Comparison of ENCODE assay signal across 28 cellular contexts in the genomic region with DNA sequence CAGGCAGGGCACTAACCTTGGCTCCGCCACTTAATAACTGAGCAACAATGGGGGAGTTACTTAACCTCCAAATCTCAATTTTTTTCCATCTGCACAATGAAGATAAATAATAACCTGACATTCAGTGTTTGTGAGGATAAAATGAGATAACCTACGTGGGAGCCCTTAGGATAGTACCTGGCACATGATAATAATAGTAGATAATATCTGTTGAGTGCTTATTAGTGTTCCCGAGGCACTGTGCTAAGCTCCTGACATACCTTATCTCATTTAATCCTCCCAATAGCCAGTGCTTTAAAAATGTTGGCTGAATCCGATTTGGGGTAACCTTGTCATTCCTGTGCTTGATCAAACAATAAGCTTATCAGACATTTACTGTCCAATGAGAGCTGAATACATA.
"Had no signal": no experiment of that assay in that cellular context is flagged by ENCODE, and none has a peak within 500 bp of the region (broad histone marks: within the 10 kb centered on the region; RNA-seq: fewer than 3 reads in every experiment).

No MANE protein-coding gene starts in this region.

- ATAC-seq: stimulated activated effector memory CD8-positive, alpha-beta T cell treated with anti-CD3 and anti-CD28 coated beads, Interleukin-12 subunit alpha, Interleukin-12 subunit beta, amount 100 ng/mL, for 72 hours; stimulated activated memory B cell treated with anti-CD40 and anti-IgM and Interleukin-4, amounts not matched to agents 10 μg/mL and 1 μg/mL and 100 μg/mL, for 72 hours; stimulated activated naive B cell treated with anti-CD40 and anti-IgM and Interleukin-4, amounts not matched to agents 10 μg/mL and 1 μg/mL and 100 μg/mL, for 72 hours; stimulated activated naive CD8-positive, alpha-beta T cell treated with anti-CD3 and anti-CD28 coated beads, Interleukin-15, amount 100 ng/mL, for 72 hours; stimulated activated naive CD8-positive, alpha-beta T cell treated with anti-CD3 and anti-CD28 coated beads, Interleukin-15, Interleukin-2, amounts not matched to agents 100 U/mL and 50 U/mL, for 24 hours; upper lobe of right lung had no signal

- H3K36me3 Mint-ChIP-seq: stimulated activated effector memory CD8-positive, alpha-beta T cell treated with anti-CD3 and anti-CD28 coated beads, Interleukin-12 subunit alpha, Interleukin-12 subunit beta, amount 100 ng/mL, for 72 hours; stimulated activated memory B cell treated with anti-CD40 and anti-IgM and Interleukin-4, amounts not matched to agents 10 μg/mL and 1 μg/mL and 100 μg/mL, for 72 hours; stimulated activated naive B cell treated with anti-CD40 and anti-IgM and Interleukin-4, amounts not matched to agents 10 μg/mL and 1 μg/mL and 100 μg/mL, for 72 hours had no signal

- H3K27me3 Mint-ChIP-seq: stimulated activated naive B cell treated with anti-CD40 and anti-IgM and Interleukin-4, amounts not matched to agents 10 μg/mL and 1 μg/mL and 100 μg/mL, for 72 hours; stimulated activated naive CD8-positive, alpha-beta T cell treated with anti-CD3 and anti-CD28 coated beads, Interleukin-15, amount 100 ng/mL, for 72 hours; stimulated activated naive CD8-positive, alpha-beta T cell treated with anti-CD3 and anti-CD28 coated beads, Interleukin-15, Interleukin-2, amounts not matched to agents 100 ng/mL and 50 ng/mL, for 24 hours; type B pancreatic cell had no signal

- H3K27ac Mint-ChIP-seq: stimulated activated effector memory CD8-positive, alpha-beta T cell treated with anti-CD3 and anti-CD28 coated beads, Interleukin-12 subunit alpha, Interleukin-12 subunit beta, amount 100 ng/mL, for 72 hours; stimulated activated memory B cell treated with anti-CD40 and anti-IgM and Interleukin-4, amounts not matched to agents 10 μg/mL and 1 μg/mL and 100 μg/mL, for 72 hours; stimulated activated naive B cell treated with anti-CD40 and anti-IgM and Interleukin-4, amounts not matched to agents 10 μg/mL and 1 μg/mL and 100 μg/mL, for 72 hours; stimulated activated naive CD8-positive, alpha-beta T cell treated with anti-CD3 and anti-CD28 coated beads, Interleukin-15, amount 100 ng/mL, for 72 hours; stimulated activated naive CD8-positive, alpha-beta T cell treated with anti-CD3 and anti-CD28 coated beads, Interleukin-15, Interleukin-2, amounts not matched to agents 100 ng/mL and 50 ng/mL, for 24 hours; type B pancreatic cell had no signal

- H3K4me1 Mint-ChIP-seq: stimulated activated effector memory CD8-positive, alpha-beta T cell treated with anti-CD3 and anti-CD28 coated beads, Interleukin-12 subunit alpha, Interleukin-12 subunit beta, amount 100 ng/mL, for 72 hours; stimulated activated memory B cell treated with anti-CD40 and anti-IgM and Interleukin-4, amounts not matched to agents 10 μg/mL and 1 μg/mL and 100 μg/mL, for 72 hours; stimulated activated naive B cell treated with anti-CD40 and anti-IgM and Interleukin-4, amounts not matched to agents 10 μg/mL and 1 μg/mL and 100 μg/mL, for 72 hours; stimulated activated naive CD8-positive, alpha-beta T cell treated with anti-CD3 and anti-CD28 coated beads, Interleukin-15, amount 100 ng/mL, for 72 hours had no signal

- H3K4me3 Mint-ChIP-seq: stimulated activated effector memory CD8-positive, alpha-beta T cell treated with anti-CD3 and anti-CD28 coated beads, Interleukin-12 subunit alpha, Interleukin-12 subunit beta, amount 100 ng/mL, for 72 hours; stimulated activated memory B cell treated with anti-CD40 and anti-IgM and Interleukin-4, amounts not matched to agents 10 μg/mL and 1 μg/mL and 100 μg/mL, for 72 hours; stimulated activated naive B cell treated with anti-CD40 and anti-IgM and Interleukin-4, amounts not matched to agents 10 μg/mL and 1 μg/mL and 100 μg/mL, for 72 hours; stimulated activated naive CD8-positive, alpha-beta T cell treated with anti-CD3 and anti-CD28 coated beads, Interleukin-15, amount 100 ng/mL, for 72 hours; stimulated activated naive CD8-positive, alpha-beta T cell treated with anti-CD3 and anti-CD28 coated beads, Interleukin-15, Interleukin-2, amounts not matched to agents 100 ng/mL and 50 ng/mL, for 24 hours had no signal

- H3K9me3 ChIP-seq: stomach, suprapubic skin, testis, thoracic aorta, thyroid gland, tibial artery, tibial nerve, transverse colon, upper lobe of left lung, upper lobe of right lung, uterus, vagina had no signal

- H3K36me3 ChIP-seq: stomach, suprapubic skin, thoracic aorta, thyroid gland, tibial artery, tibial nerve, transverse colon, upper lobe of left lung, upper lobe of right lung, uterus, vagina had no signal

- H3K27me3 ChIP-seq: stomach, suprapubic skin, testis, thyroid gland, tibial artery, tibial nerve, transverse colon, upper lobe of left lung, upper lobe of right lung, uterus, vagina had no signal

- H3K9me3 Mint-ChIP-seq: stimulated activated effector memory CD8-positive, alpha-beta T cell treated with anti-CD3 and anti-CD28 coated beads, Interleukin-12 subunit alpha, Interleukin-12 subunit beta, amount 100 ng/mL, for 72 hours; stimulated activated memory B cell treated with anti-CD40 and anti-IgM and Interleukin-4, amounts not matched to agents 10 μg/mL and 1 μg/mL and 100 μg/mL, for 72 hours; stimulated activated naive B cell treated with anti-CD40 and anti-IgM and Interleukin-4, amounts not matched to agents 10 μg/mL and 1 μg/mL and 100 μg/mL, for 72 hours; stimulated activated naive CD8-positive, alpha-beta T cell treated with anti-CD3 and anti-CD28 coated beads, Interleukin-15, amount 100 ng/mL, for 72 hours; stimulated activated naive CD8-positive, alpha-beta T cell treated with anti-CD3 and anti-CD28 coated beads, Interleukin-15, Interleukin-2, amounts not matched to agents 100 ng/mL and 50 ng/mL, for 24 hours had no signal

- H3K27ac ChIP-seq: stomach, suprapubic skin, testis, thoracic aorta, thyroid gland, tibial artery, tibial nerve, transverse colon, upper lobe of left lung, upper lobe of right lung, uterus, vagina had no signal

- H3K4me1 ChIP-seq: testis, thyroid gland, transverse colon, upper lobe of left lung, upper lobe of right lung, uterus had no signal

- H3K4me3 ChIP-seq: stomach, suprapubic skin, testis, thoracic aorta, thyroid gland, tibial artery, tibial nerve, transverse colon, upper lobe of left lung, upper lobe of right lung, uterus, vagina had no signal

- DNase-seq: stimulated activated CD4-positive, alpha-beta T cell treated with anti-CD3 and anti-CD28 coated beads, Interleukin-2, amount 100 ng/mL, for 48 hours; stimulated activated CD4-positive, alpha-beta T cell treated with anti-CD3 and anti-CD28 coated beads, Interleukin-4, amount 100 ng/mL, for 1 hour; stimulated activated CD4-positive, alpha-beta T cell treated with anti-CD3 and anti-CD28 coated beads, Interleukin-4, amount 100 ng/mL, for 24 hours; stimulated activated CD4-positive, alpha-beta T cell treated with anti-CD3 and anti-CD28 coated beads, Interleukin-4, amount 100 ng/mL, for 4 hours; stimulated activated CD8-positive, alpha-beta memory T cell treated with anti-CD3 and anti-CD28 coated beads, Interleukin-4, amount 100 ng/mL, for 48 hours; stimulated activated naive B cell treated with anti-CD40 and anti-IgM and Interleukin-4, amounts not matched to agents 10 μg/mL and 1 μg/mL and 100 μg/mL, for 72 hours; stimulated activated naive CD4-positive, alpha-beta T cell; stimulated activated naive CD4-positive, alpha-beta T cell treated with Interleukin-2 at 50 U/mL for 16 hours; stimulated activated naive CD8-positive, alpha-beta T cell treated with anti-CD3 and anti-CD28 coated beads, Interleukin-15, amount 100 ng/mL, for 72 hours; stimulated activated naive CD8-positive, alpha-beta T cell treated with anti-CD3 and anti-CD28 coated beads, Interleukin-15, Interleukin-2, amounts not matched to agents 100 U/mL and 50 U/mL, for 24 hours; stomach; substantia nigra; testis; thyroid gland; tibial artery; transverse colon; trophoblast cell; upper lobe of left lung; upper lobe of right lung; uterus had no signal
